In the genomic region with DNA sequence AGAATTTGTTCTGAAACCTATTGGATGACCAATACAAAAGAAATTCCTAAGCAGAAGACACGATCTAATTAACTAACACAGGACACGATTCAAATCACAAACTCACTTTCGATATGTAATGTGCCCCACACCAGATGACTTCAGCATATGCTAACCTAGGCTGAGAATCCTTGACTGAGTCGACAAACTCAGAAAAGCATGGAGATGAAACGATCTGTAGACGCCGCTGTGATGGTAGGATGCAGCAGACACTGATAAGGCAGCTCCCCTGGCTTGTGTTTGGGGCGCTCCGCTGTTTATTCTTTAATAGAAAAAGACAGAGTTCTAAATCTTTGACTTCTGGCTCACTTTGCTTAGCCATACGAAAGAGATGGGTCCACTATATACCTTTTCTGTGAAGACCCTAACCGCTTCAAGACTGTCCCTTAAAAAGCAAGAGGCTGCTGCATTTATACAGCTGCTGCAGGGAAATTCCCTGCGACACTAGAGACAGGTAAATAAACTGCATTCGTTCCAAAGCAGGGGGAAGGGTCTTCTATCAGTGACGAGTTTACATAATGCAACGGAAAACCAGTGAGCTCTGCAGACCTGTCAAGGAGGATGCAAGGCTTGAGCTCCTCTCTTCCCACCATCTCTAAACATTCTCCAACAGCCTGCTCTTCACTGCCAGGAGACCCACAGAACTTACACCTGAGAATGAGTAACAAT, we compare ENCODE assay signal across 8 cellular contexts. TPM values are rescaled to one million over a fixed set of nuclear protein-coding genes. Genes with fewer than 3 reads are reported as not detected.
A peak's percentile ranks its signal among the peaks of the same experiment; 100 is the strongest.
DNase-seq lines count a peak whose midpoint lies in the region; ATAC-seq and TF ChIP-seq lines count a peak whose summit lies in the region.

No MANE protein-coding gene starts in this region.

- peaks cover 12% of the 10 kb centered on the region for H3K36me3 Mint-ChIP-seq in activated T-cell treated with anti-CD3 and anti-CD28 coated beads, Interleukin-2, amount 50 U/mL, for 4 hours (ENCODE audit: insufficient read depth)
- peaks cover 2% of the 10 kb centered on the region for H3K36me3 Mint-ChIP-seq in T-helper 17 cell (ENCODE audit: low read depth)

- TF ChIP-seq CTCF in fibroblast of villous mesenchyme (IDR thresholded peaks at IDR 0.05; ENCODE audit: insufficient read depth, low read depth, low read length): no peak

- H3K9me3 Mint-ChIP-seq in activated T-cell treated with anti-CD3 and anti-CD28 coated beads, Interleukin-2, amount 50 U/mL, for 4 hours: no peaks in the 10 kb centered on the region

- DNase-seq in activated T-cell treated with anti-CD3 and anti-CD28 coated beads, Interleukin-2, amount 50 U/mL, for 4 hours: no peak
- DNase-seq in activated T-cell treated with anti-CD3 and anti-CD28 coated beads, Interleukin-2, amount 50 U/mL, for 48 hours: no peak
- DNase-seq in T-helper 17 cell (no peak), fibroblast of villous mesenchyme (ENCODE audit: low read depth) (peak; percentile 17), retina (peak; percentile 24), dermis blood vessel endothelial cell (no peak), NCI-H524 treated with DMSO at 0.1 percent for 48 hours (lab: John Stamatoyannopoulos, UW) (no peak)

- H3K4me3 ChIP-seq in fibroblast of villous mesenchyme (ENCODE audit: low read depth, low read length): peak overlapping the region; percentile 96

- no peaks in the 10 kb centered on the region for H3K9me3 ChIP-seq in T-helper 17 cell (ENCODE audit: control insufficient read depth, low read length, poor library complexity, severe bottlenecking)

- peak overlapping the region; percentile 96 for H3K4me3 Mint-ChIP-seq in activated T-cell treated with anti-CD3 and anti-CD28 coated beads, Interleukin-2, amount 50 U/mL, for 4 hours
- H3K4me3 Mint-ChIP-seq in T-helper 17 cell: peak overlapping the region; percentile 95

- peak overlapping the region; percentile 94 for H3K27ac Mint-ChIP-seq in T-helper 17 cell

- peaks cover 42% of the 10 kb centered on the region for H3K4me1 Mint-ChIP-seq in activated T-cell treated with anti-CD3 and anti-CD28 coated beads, Interleukin-2, amount 50 U/mL, for 4 hours (ENCODE audit: low read depth)
- peaks cover 25% of the 10 kb centered on the region for H3K4me1 Mint-ChIP-seq in T-helper 17 cell

- no peaks in the 10 kb centered on the region for H3K27me3 Mint-ChIP-seq in activated T-cell treated with anti-CD3 and anti-CD28 coated beads, Interleukin-2, amount 50 U/mL, for 4 hours (ENCODE audit: low read depth)
- H3K27me3 Mint-ChIP-seq in T-helper 17 cell: no peaks in the 10 kb centered on the region

- no peak for ATAC-seq in activated T-cell treated with anti-CD3 and anti-CD28 coated beads, Interleukin-2, amount 50 U/mL, for 4 hours
- ATAC-seq in T-helper 17 cell (peak; percentile 8), HG03280 (IDR thresholded peaks at IDR 0.05; ENCODE audit: unreplicated experiment) (no peak)

RNA-seq across cellular contexts. Expression of a gene that starts 0.9 kb away (rescaled TPM):
- total RNA-seq in activated T-cell treated with anti-CD3 and anti-CD28 coated beads, Interleukin-2, amount 50 U/mL, for 4 hours: 10 to 100 TPM; 82.1 to 84.1 (median 84.1) TPM
- total RNA-seq in T-helper 17 cell (100 to 1,000 TPM; 128 to 131 TPM), fibroblast of villous mesenchyme (59.3 and 85.1 TPM in 2 replicates), dermis blood vessel endothelial cell (51.9 and 84.9 TPM in 2 replicates)

RNA-seq across cellular contexts. Expression of a gene that starts 21.8 kb away (rescaled TPM):
- total RNA-seq in activated T-cell treated with anti-CD3 and anti-CD28 coated beads, Interleukin-2, amount 50 U/mL, for 4 hours: 10 to 100 TPM; 25.4 to 30.3 (median 25.9) TPM
- total RNA-seq in T-helper 17 cell (10 to 100 TPM; 35.3 to 42.6 TPM), fibroblast of villous mesenchyme (22.9 and 41.0 TPM in 2 replicates), dermis blood vessel endothelial cell (34.5 and 40.5 TPM in 2 replicates)

RNA-seq across cellular contexts. Expression of a gene that starts 22.0 kb away (rescaled TPM):
- 10 to 100 TPM; 76.8 to 97.1 (median 92.6) TPM for total RNA-seq in activated T-cell treated with anti-CD3 and anti-CD28 coated beads, Interleukin-2, amount 50 U/mL, for 4 hours
- total RNA-seq in T-helper 17 cell (100 to 1,000 TPM in 1 of 2 donors, 10 to 100 TPM in 1; 97.3 to 110 TPM), fibroblast of villous mesenchyme (26.4 and 39.3 TPM in 2 replicates), dermis blood vessel endothelial cell (26.7 and 66.9 TPM in 2 replicates)

RNA-seq across cellular contexts. Expression of a gene that starts 56.1 kb away (rescaled TPM):
- 10 to 100 TPM; 45.0 to 47.7 (median 45.0) TPM for total RNA-seq in activated T-cell treated with anti-CD3 and anti-CD28 coated beads, Interleukin-2, amount 50 U/mL, for 4 hours
- total RNA-seq in T-helper 17 cell: 10 to 100 TPM; 42.3 to 46.5 TPM
- 35.1 and 51.8 TPM in 2 replicates for total RNA-seq in fibroblast of villous mesenchyme
- 63.9 and 112 TPM in 2 replicates for total RNA-seq in dermis blood vessel endothelial cell

Comparison
In these comparisons a context has a peak if more than half of its experiments do, and no peak if none do; other contexts are left out.
1. DNase-seq: peak in fibroblast of villous mesenchyme (single experiment) and retina (single experiment); none in activated T-cell treated with anti-CD3 and anti-CD28 coated beads, Interleukin-2, amount 50 U/mL, for 4 hours (single experiment), activated T-cell treated with anti-CD3 and anti-CD28 coated beads, Interleukin-2, amount 50 U/mL, for 48 hours (0 of 2), T-helper 17 cell (0 of 3), dermis blood vessel endothelial cell (single experiment) and NCI-H524 treated with DMSO at 0.1 percent for 48 hours (single experiment).